Comparison of ENCODE assay signal across 12 cellular contexts in genomic region chr11:78313898-78314297, GRCh38.
DNase-seq lines count a peak whose midpoint lies in the region; ATAC-seq and TF ChIP-seq lines count a peak whose summit lies in the region.
"Had no signal": no experiment of that assay in that cellular context is flagged by ENCODE, and none has a peak within 500 bp of the region (broad histone marks: within the 10 kb centered on the region; RNA-seq: fewer than 3 reads in every experiment).

No MANE protein-coding gene starts in this region.

- peaks cover 0 to 4% (median 0%) of the 10 kb centered on the region in 11 donors for H3K9me3 Mint-ChIP-seq in naive thymus-derived CD4-positive, alpha-beta T cell
- H3K9me3 Mint-ChIP-seq in CD4-positive, alpha-beta memory T cell = no peaks in the 10 kb centered on the region
- H3K9me3 Mint-ChIP-seq: activated T-helper 1 cell treated with anti-CD3 and anti-CD28 coated beads, Interleukin-12 subunit alpha, Interleukin-12 subunit beta, Interleukin-2, Interleukin-4 antibody, amounts not matched to agents 30 ng/mL and 10 ng/mL and 1 ng/mL, durations not matched to agents 14 hours and 24 hours and 36 hours had no signal

- POLR2A ChIA-PET in naive thymus-derived CD4-positive, alpha-beta T cell (lab: Charles Lee) = no interaction called here
- POLR2A ChIA-PET in OCI-LY7 (lab: Charles Lee) = no interaction called here
- POLR2A ChIA-PET in CD4-positive, alpha-beta memory T cell (lab: Charles Lee; ENCODE audit: partially characterized antibody) = no interaction called here

- peaks cover 0 to 81% (median 5%) of the 10 kb centered on the region in 7 donors for H3K4me1 Mint-ChIP-seq in naive thymus-derived CD4-positive, alpha-beta T cell
- peaks cover 0 to 8% (median 0%) of the 10 kb centered on the region in 4 donors for H3K4me1 Mint-ChIP-seq in CD4-positive, alpha-beta memory T cell

- peaks cover 0 to 3% of the 10 kb centered on the region in 2 donors for H3K27me3 ChIP-seq in naive thymus-derived CD4-positive, alpha-beta T cell (ENCODE audit: control insufficient read depth in 2 of 2, insufficient read depth in 2 of 2, low read length in 2 of 2)
- H3K27me3 ChIP-seq in CD4-positive, alpha-beta memory T cell (ENCODE audit: insufficient read depth, low read length) = no peaks in the 10 kb centered on the region

- H4K20me1 ChIP-seq in OCI-LY7 (ENCODE audit: insufficient read depth, low read length) = no peaks in the 10 kb centered on the region

- H3K27me3 Mint-ChIP-seq in naive thymus-derived CD4-positive, alpha-beta T cell = no peaks in the 10 kb centered on the region
- no peaks in the 10 kb centered on the region for H3K27me3 Mint-ChIP-seq in CD4-positive, alpha-beta memory T cell

- H3K36me3 ChIP-seq in naive thymus-derived CD4-positive, alpha-beta T cell (ENCODE audit: control insufficient read depth in 2 of 3, insufficient read depth in 3 of 3, low read length in 3 of 3) = no peaks in the 10 kb centered on the region
- no peaks in the 10 kb centered on the region for H3K36me3 ChIP-seq in OCI-LY7 (ENCODE audit: insufficient read depth, low read length)
- no peaks in the 10 kb centered on the region for H3K36me3 ChIP-seq in CD4-positive, alpha-beta memory T cell (ENCODE audit: insufficient read depth, low read length)

- H3K27ac Mint-ChIP-seq in naive thymus-derived CD4-positive, alpha-beta T cell = no peak overlapping the region
- no peak overlapping the region for H3K27ac Mint-ChIP-seq in CD4-positive, alpha-beta memory T cell
- H3K27ac Mint-ChIP-seq: activated T-helper 1 cell treated with anti-CD3 and anti-CD28 coated beads, Interleukin-12 subunit alpha, Interleukin-12 subunit beta, Interleukin-2, Interleukin-4 antibody, amounts not matched to agents 30 ng/mL and 10 ng/mL and 1 ng/mL, durations not matched to agents 14 hours and 24 hours and 36 hours had no signal

- no peak for TF ChIP-seq CTCF in OCI-LY7 (conservative IDR thresholded peaks at IDR 0.05; ENCODE audit: low read length)

- H3K9me2 ChIP-seq in OCI-LY7 (ENCODE audit: insufficient read depth, low read length) = no peaks in the 10 kb centered on the region

- peak; percentile 78 for ATAC-seq in naive thymus-derived CD4-positive, alpha-beta T cell

- no peaks in the 10 kb centered on the region for H3K9me3 ChIP-seq in naive thymus-derived CD4-positive, alpha-beta T cell (ENCODE audit: control insufficient read depth in 2 of 3, low read length in 3 of 3)
- H3K9me3 ChIP-seq in OCI-LY7 (ENCODE audit: low read length) = no peaks in the 10 kb centered on the region
- H3K9me3 ChIP-seq in CD4-positive, alpha-beta memory T cell (ENCODE audit: control insufficient read depth in 1 of 2, low read length in 2 of 2) = no peaks in the 10 kb centered on the region

- H3K36me3 Mint-ChIP-seq in naive thymus-derived CD4-positive, alpha-beta T cell = peaks cover 0 to 35% (median 0%) of the 10 kb centered on the region in 5 donors
- no peaks in the 10 kb centered on the region for H3K36me3 Mint-ChIP-seq in CD4-positive, alpha-beta memory T cell

- no peaks in the 10 kb centered on the region for H3K79me2 ChIP-seq in OCI-LY7 (ENCODE audit: insufficient read depth, low read depth, low read length)

- peak; percentile 25 for DNase-seq in Ammon's horn (ENCODE audit: low spot score)
- DNase-seq in LoVo (ENCODE audit: low spot score) = peak; percentile 9
- peak in 1 of 61 donors; percentile 29 for DNase-seq in caudate nucleus (lab: John Stamatoyannopoulos, UW)
- no peak for DNase-seq in naive thymus-derived CD4-positive, alpha-beta T cell
- DNase-seq in OCI-LY7 (ENCODE audit: low spot score) = no peak
- no peak for DNase-seq in CD4-positive, alpha-beta memory T cell
- no peak for DNase-seq in activated CD4-positive, alpha-beta T cell treated with anti-CD3 and anti-CD28 coated beads for 48 hours
- DNase-seq in DMS 273 treated with DMSO at 0.1 percent for 48 hours (lab: John Stamatoyannopoulos, UW) = no peak
- DNase-seq: DMS53; Right ventricle myocardium superior; stimulated activated naive CD4-positive, alpha-beta T cell treated with Interleukin-2 at 50 U/mL for 16 hours had no signal

- no peak overlapping the region for H3K4me2 ChIP-seq in OCI-LY7 (ENCODE audit: low read length)

- BruUV-seq in OCI-LY7 (replicated peaks; lab: Mats Ljungman, UMichigan) = no TSS peak

- no peak overlapping the region for H2AFZ ChIP-seq in OCI-LY7 (ENCODE audit: low read length)

- no peak overlapping the region for H3K4me3 Mint-ChIP-seq in naive thymus-derived CD4-positive, alpha-beta T cell
- H3K4me3 Mint-ChIP-seq in CD4-positive, alpha-beta memory T cell = no peak overlapping the region
- H3K4me3 Mint-ChIP-seq: activated T-helper 1 cell treated with anti-CD3 and anti-CD28 coated beads, Interleukin-12 subunit alpha, Interleukin-12 subunit beta, Interleukin-2, Interleukin-4 antibody, amounts not matched to agents 30 ng/mL and 10 ng/mL and 1 ng/mL, durations not matched to agents 14 hours and 24 hours and 36 hours had no signal

- CTCF ChIA-PET in naive thymus-derived CD4-positive, alpha-beta T cell (lab: Charles Lee) = no interaction called here
- CTCF ChIA-PET in OCI-LY7 (lab: Charles Lee; ENCODE audit: unreplicated experiment) = no interaction called here
- CTCF ChIA-PET in CD4-positive, alpha-beta memory T cell (lab: Charles Lee; ENCODE audit: partially characterized antibody) = no interaction called here

- peak overlapping the region; percentile 42 for H3K27ac ChIP-seq in caudate nucleus (ENCODE audit: low read depth, low read length)
- H3K27ac ChIP-seq in naive thymus-derived CD4-positive, alpha-beta T cell (ENCODE audit: low read depth, low read length) = no peak overlapping the region
- no peak overlapping the region for H3K27ac ChIP-seq in OCI-LY7 (ENCODE audit: low read depth, low read length, poor library complexity, severe bottlenecking)
- H3K27ac ChIP-seq in CD4-positive, alpha-beta memory T cell (ENCODE audit: low read depth, low read length) = no peak overlapping the region

- no peak overlapping the region for H3K4me3 ChIP-seq in naive thymus-derived CD4-positive, alpha-beta T cell (ENCODE audit: low read length)
- no peak overlapping the region for H3K4me3 ChIP-seq in OCI-LY7 (ENCODE audit: low read depth, low read length, poor library complexity, severe bottlenecking)
- H3K4me3 ChIP-seq in CD4-positive, alpha-beta memory T cell (ENCODE audit: low read length in 2 of 2) = no peak overlapping the region

- intact Hi-C loops in naive thymus-derived CD4-positive, alpha-beta T cell (cut with micrococcal nuclease) = no loop called here
- intact Hi-C loops in OCI-LY7 (cut with micrococcal nuclease; ENCODE audit: unreplicated experiment) = no loop called here
- intact Hi-C loops in CD4-positive, alpha-beta memory T cell (cut with micrococcal nuclease) = no loop called here

- no peaks in the 10 kb centered on the region for H3K4me1 ChIP-seq in naive thymus-derived CD4-positive, alpha-beta T cell (ENCODE audit: control insufficient read depth in 2 of 2, insufficient read depth in 2 of 2, low read length in 2 of 2)
- H3K4me1 ChIP-seq in OCI-LY7 (ENCODE audit: insufficient read depth, low read length, poor library complexity, severe bottlenecking) = no peaks in the 10 kb centered on the region
- no peaks in the 10 kb centered on the region for H3K4me1 ChIP-seq in CD4-positive, alpha-beta memory T cell (ENCODE audit: insufficient read depth, low read length)

Comparison
In these comparisons a context has a peak if more than half of its experiments do, and no peak if none do; other contexts are left out.
1. DNase-seq: peak in Ammon's horn (single experiment) and LoVo (single experiment); none in naive thymus-derived CD4-positive, alpha-beta T cell (0 of 9), OCI-LY7 (single experiment), CD4-positive, alpha-beta memory T cell (0 of 5), activated CD4-positive, alpha-beta T cell treated with anti-CD3 and anti-CD28 coated beads for 48 hours (single experiment) and DMS 273 treated with DMSO at 0.1 percent for 48 hours (single experiment).